ENCODE assay signal across 1 cellular context in the genomic region with DNA sequence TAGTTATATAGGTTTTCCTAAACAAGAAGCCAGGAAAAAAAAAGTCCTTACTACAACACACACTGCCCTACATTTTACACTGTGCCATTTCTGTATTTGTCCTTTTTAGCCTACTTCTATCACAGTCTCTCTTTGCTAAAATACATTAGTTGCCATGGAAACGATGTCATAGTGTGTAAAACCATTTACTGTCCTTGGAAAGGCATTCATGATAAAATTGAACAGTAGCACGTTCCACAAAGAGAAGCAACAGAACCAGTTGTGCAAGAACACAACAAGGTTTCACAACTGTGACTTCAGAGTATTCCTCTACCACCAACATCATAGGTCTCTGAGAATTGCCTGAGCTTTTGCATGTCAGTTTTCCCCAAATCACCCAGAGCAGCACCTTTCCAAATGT.
A peak's percentile ranks its signal among the peaks of the same experiment; 100 is the strongest.
TF ChIP-seq lines count a peak whose summit lies in the region.

No MANE protein-coding gene starts in this region.

TF ChIP-seq in GM12878, 131 proteins besides CTCF, POLR2A, EP300 and RAD21:
- TF ChIP-seq GABPA (IDR thresholded peaks at IDR 0.05; ENCODE audit: low read depth) (no peak), BMI1 (IDR thresholded peaks at IDR 0.05; ENCODE audit: borderline replicate concordance) (peak; percentile 59; the same call in 1 of the 2 replicates)
